Comparison of ENCODE assay signal across 1 cellular context in the genomic region with DNA sequence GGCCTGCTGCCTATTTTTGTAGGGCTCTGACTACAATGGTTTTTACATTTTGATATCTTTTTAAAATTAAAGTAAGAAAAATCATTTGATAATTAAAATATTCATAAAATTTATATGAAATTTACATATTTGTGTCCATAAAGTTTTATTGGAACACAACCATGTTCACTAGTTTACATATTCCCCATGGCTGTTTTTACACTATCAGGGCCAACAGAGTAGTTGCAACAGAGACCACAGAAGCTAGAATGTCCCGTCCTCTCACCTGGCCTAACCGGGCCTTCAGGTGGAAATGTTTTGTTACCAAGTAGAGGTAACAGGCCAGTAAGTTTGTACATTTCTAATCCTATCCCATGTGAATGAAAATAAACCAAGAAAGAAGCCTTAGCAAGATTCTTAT.
A peak's percentile ranks its signal among the peaks of the same experiment; 100 is the strongest.
TF ChIP-seq lines count a peak whose summit lies in the region.

No MANE protein-coding gene starts in this region.

TF ChIP-seq in K562, 482 proteins besides CTCF, POLR2A, EP300 and RAD21:
- TF ChIP-seq ZBTB40 (IDR thresholded peaks at IDR 0.05): peak; percentile 92
- TF ChIP-seq ZBTB40 (CRISPR knock-in tag; IDR thresholded peaks at IDR 0.05): peak; percentile 94
TF ChIP-seq in K562: peak in this region for 1; not testable (repeated sequence) for 481.
